In genomic region chr3:39809995-39810595, GRCh38 we compare ENCODE assay signal across 8 cellular contexts. TPM values are rescaled to one million over a fixed set of nuclear protein-coding genes. Genes with fewer than 3 reads are reported as not detected.
DNase-seq lines count a peak whose midpoint lies in the region; ATAC-seq and TF ChIP-seq lines count a peak whose summit lies in the region.

No MANE protein-coding gene starts in this region.

- TF ChIP-seq POLR2A in Peyer's patch (IDR thresholded peaks at IDR 0.05), result no peak

- H3K9me3 ChIP-seq in Peyer's patch, result no peaks in the 10 kb centered on the region

- H3K27me3 ChIP-seq in Peyer's patch (peaks cover 0 to 12% of the 10 kb centered on the region in 2 donors), foreskin keratinocyte (peaks cover 87% of the 10 kb centered on the region)

- DNase-seq in NCI-H82 (lab: John Stamatoyannopoulos, UW) (peak; percentile 0), NCI-H82 treated with DMSO at 0.1 percent for 48 hours (lab: John Stamatoyannopoulos, UW; ENCODE audit: unreplicated experiment) (no peak), Peyer's patch (peak in 1 of 3 donors; percentile 48), foreskin keratinocyte (no peak), posterior cingulate gyrus (peak in 8 of 10 donors; percentile 12 to 83 (median 27))
- no peak for DNase-seq in activated CD8-positive, alpha-beta memory T cell treated with anti-CD3 and anti-CD28 coated beads, Interleukin-2, amount 50 U/mL, for 4 hours

- ATAC-seq in foreskin keratinocyte (peak; percentile 4), HG03469 (IDR thresholded peaks at IDR 0.05; ENCODE audit: unreplicated experiment) (no peak), GM21526 (IDR thresholded peaks at IDR 0.05; ENCODE audit: low FRiP score, unreplicated experiment) (no peak)

- peak overlapping the region in 2 of 4 donors; percentile 32 to 39 for H3K27ac ChIP-seq in Peyer's patch
- H3K27ac ChIP-seq in foreskin keratinocyte, result no peak overlapping the region

- H3K36me3 ChIP-seq in Peyer's patch, result no peaks in the 10 kb centered on the region

- TF ChIP-seq CTCF in Peyer's patch (IDR thresholded peaks at IDR 0.05) (no peak), foreskin keratinocyte (conservative IDR thresholded peaks at IDR 0.05) (no peak)

- intact Hi-C loops in posterior cingulate gyrus (cut with DNase I), result no loop called here

- peak overlapping the region; percentile 24 to 64 (median 44) for H3K4me3 ChIP-seq in Peyer's patch

- H3K4me1 ChIP-seq in Peyer's patch, result peaks cover 0 to 11% (median 0%) of the 10 kb centered on the region in 4 donors
- H3K4me1 ChIP-seq in foreskin keratinocyte, result no peaks in the 10 kb centered on the region

RNA-seq across cellular contexts. Expression of gene MYRIP, which starts 0.7 kb away (rescaled TPM):
- 10 to 100 TPM in 1 of 4 donors, 1 to 10 TPM in 3; 6.0 to 12.4 (median 8.3) TPM for total RNA-seq in Peyer's patch
- total RNA-seq in foreskin keratinocyte, result not detected in 2 replicates
- not detected in 2 replicates for polyA plus RNA-seq in foreskin keratinocyte

Comparison
In these comparisons a context has a peak if more than half of its experiments do, and no peak if none do; other contexts are left out.
1. DNase-seq: peak in NCI-H82 (single experiment) and posterior cingulate gyrus (8 of 10); none in NCI-H82 treated with DMSO at 0.1 percent for 48 hours (single experiment), foreskin keratinocyte (0 of 2) and activated CD8-positive, alpha-beta memory T cell treated with anti-CD3 and anti-CD28 coated beads, Interleukin-2, amount 50 U/mL, for 4 hours (single experiment).